ENCODE assay signal across 1 cellular context in the genomic region with DNA sequence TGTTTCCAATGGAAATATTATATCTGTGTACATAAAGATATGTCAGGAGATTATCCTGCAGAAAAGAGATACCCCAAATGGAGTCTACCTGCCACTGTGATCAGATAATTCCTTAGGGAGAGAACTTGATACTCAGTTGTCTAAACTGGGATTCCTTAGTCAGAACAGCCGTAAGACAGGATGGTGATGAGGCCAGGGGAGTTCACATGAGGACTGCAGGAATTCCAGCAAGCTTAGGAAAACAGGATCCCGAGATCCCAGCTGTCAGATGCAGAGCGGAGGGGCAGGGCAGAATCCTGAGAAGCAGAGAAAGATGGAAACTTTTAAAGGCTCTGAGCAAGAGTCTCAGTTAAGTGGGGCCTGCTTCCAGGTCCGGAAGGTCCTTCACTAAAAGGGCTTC.
TF ChIP-seq lines count a peak whose summit lies in the region.

No MANE protein-coding gene starts in this region.

TF ChIP-seq in HEK293, 187 proteins besides CTCF, POLR2A, EP300 and RAD21 (continued from another document):
- TF ChIP-seq, protein P1, sequence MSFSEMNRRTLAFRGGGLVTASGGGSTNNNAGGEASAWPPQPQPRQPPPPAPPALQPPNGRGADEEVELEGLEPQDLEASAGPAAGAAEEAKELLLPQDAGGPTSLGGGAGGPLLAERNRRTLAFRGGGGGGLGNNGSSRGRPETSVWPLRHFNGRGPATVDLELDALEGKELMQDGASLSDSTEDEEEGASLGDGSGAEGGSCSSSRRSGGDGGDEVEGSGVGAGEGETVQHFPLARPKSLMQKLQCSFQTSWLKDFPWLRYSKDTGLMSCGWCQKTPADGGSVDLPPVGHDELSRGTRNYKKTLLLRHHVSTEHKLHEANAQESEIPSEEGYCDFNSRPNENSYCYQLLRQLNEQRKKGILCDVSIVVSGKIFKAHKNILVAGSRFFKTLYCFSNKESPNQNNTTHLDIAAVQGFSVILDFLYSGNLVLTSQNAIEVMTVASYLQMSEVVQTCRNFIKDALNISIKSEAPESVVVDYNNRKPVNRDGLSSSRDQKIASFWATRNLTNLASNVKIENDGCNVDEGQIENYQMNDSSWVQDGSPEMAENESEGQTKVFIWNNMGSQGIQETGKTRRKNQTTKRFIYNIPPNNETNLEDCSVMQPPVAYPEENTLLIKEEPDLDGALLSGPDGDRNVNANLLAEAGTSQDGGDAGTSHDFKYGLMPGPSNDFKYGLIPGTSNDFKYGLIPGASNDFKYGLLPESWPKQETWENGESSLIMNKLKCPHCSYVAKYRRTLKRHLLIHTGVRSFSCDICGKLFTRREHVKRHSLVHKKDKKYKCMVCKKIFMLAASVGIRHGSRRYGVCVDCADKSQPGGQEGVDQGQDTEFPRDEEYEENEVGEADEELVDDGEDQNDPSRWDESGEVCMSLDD (tag by site-specific recombination; IDR thresholded peaks at IDR 0.05): no peak
